In the genomic region with DNA sequence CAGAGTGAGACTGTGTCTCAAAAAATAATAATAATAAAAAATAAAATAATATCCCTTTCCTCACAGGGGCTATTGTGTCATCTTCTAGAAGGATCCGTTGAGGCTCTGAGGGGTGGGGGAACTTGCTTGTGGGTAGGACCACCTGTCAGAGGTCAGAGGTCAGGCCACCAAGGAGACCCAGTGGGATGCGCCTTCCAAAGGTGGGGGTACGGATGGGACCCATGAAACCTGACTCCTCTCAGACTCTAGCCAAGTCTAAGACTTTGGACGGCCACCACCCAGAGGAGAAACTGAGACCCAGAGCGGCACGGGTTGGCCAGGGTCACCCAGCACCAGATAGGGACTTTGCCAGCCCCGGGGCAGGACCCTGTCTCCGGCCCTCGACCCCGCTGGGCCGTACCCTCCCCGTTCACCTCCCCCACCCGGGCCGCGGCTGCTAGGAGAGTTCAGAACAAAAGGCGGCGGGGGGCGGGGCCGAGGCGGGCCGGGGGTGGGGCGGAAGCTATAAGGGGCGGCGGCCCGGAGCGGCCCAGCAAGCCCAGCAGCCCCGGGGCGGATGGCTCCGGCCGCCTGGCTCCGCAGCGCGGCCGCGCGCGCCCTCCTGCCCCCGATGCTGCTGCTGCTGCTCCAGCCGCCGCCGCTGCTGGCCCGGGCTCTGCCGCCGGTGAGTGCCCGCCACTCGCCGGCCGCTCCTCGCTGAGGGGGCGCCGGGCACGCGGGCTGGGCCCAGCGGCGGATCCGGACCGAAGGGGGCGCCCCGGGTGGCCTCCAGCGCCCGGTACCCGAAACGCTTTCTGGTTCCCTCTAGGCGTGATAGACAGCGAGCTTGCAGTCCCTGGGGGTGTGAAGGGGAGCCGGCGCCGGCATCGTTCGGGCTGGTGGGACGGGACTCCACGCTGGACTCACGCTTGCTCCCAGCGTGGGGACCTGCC, we compare ENCODE assay signal across 8 cellular contexts. TPM values are rescaled to one million over a fixed set of nuclear protein-coding genes. Genes with fewer than 3 reads are reported as not detected.
A peak's percentile ranks its signal among the peaks of the same experiment; 100 is the strongest.
DNase-seq lines count a peak whose midpoint lies in the region; ATAC-seq and TF ChIP-seq lines count a peak whose summit lies in the region.

A gene with protein sequence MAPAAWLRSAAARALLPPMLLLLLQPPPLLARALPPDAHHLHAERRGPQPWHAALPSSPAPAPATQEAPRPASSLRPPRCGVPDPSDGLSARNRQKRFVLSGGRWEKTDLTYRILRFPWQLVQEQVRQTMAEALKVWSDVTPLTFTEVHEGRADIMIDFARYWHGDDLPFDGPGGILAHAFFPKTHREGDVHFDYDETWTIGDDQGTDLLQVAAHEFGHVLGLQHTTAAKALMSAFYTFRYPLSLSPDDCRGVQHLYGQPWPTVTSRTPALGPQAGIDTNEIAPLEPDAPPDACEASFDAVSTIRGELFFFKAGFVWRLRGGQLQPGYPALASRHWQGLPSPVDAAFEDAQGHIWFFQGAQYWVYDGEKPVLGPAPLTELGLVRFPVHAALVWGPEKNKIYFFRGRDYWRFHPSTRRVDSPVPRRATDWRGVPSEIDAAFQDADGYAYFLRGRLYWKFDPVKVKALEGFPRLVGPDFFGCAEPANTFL (plus strand): TSS at position 535 of the 932 bp plus-strand sequence. CDS start 22 bp downstream, at position 557.

- peak within 1 kb of the TSS; percentile 45 to 71 (median 47) for H3K9ac ChIP-seq in skeletal muscle tissue (ENCODE audit: low read depth in 1 of 3, low read length in 3 of 3)

- no peak for TF ChIP-seq CTCF in adrenal gland (IDR thresholded peaks at IDR 0.05)

- intact Hi-C loops in adrenal gland (cut with DNase I), result no loop called here

- no peak for ATAC-seq in GM21619 (IDR thresholded peaks at IDR 0.05; ENCODE audit: unreplicated experiment)

- no peaks in the 10 kb centered on the region for H3K9me3 ChIP-seq in SJCRH30 (replicated peaks)
- H3K9me3 ChIP-seq in adrenal gland (replicated peaks in 1 of 3), result no peaks in the 10 kb centered on the region
- no peaks in the 10 kb centered on the region for H3K9me3 ChIP-seq in iPS DF 6.9 (ENCODE audit: control insufficient read depth, insufficient read depth, low read length)
- no peaks in the 10 kb centered on the region for H3K9me3 ChIP-seq in skeletal muscle tissue (ENCODE audit: control insufficient read depth in 3 of 3, low read length in 3 of 3)

- H3K36me3 ChIP-seq in SJCRH30 (no peaks in the 10 kb centered on the region), adrenal gland (replicated peaks in 1 of 2) (no peaks in the 10 kb centered on the region), iPS DF 6.9 (ENCODE audit: control insufficient read depth, insufficient read depth, low read length) (no peaks in the 10 kb centered on the region), skeletal muscle tissue (ENCODE audit: control insufficient read depth in 3 of 3, insufficient read depth in 3 of 3, low read length in 3 of 3) (no peaks in the 10 kb centered on the region)

- H3K4me1 ChIP-seq in SJCRH30 (peaks cover 59% of the 10 kb centered on the region), adrenal gland (replicated peaks in 1 of 2) (peaks cover 0 to 13% of the 10 kb centered on the region in 2 donors), iPS DF 6.9 (ENCODE audit: control insufficient read depth, insufficient read depth, low read length) (peaks cover 9% of the 10 kb centered on the region), skeletal muscle tissue (ENCODE audit: control insufficient read depth in 3 of 3, insufficient read depth in 3 of 3, low read length in 3 of 3) (peaks cover 16 to 45% (median 31%) of the 10 kb centered on the region in 3 donors)

- DNase-seq in NOMO-1 treated with DMSO at 0.1 percent for 48 hours (lab: John Stamatoyannopoulos, UW; ENCODE audit: unreplicated experiment), result peak; percentile 5
- no peak for DNase-seq in NOMO-1 treated with dmso at 0.1 percent for 144 hours (lab: John Stamatoyannopoulos, UW; ENCODE audit: unreplicated experiment)
- DNase-seq in SJCRH30, result peak; percentile 37 to 52
- DNase-seq in adrenal gland, result peak in 4 of 7 donors; percentile 49 to 60 (median 58)
- no peak for DNase-seq in iPS DF 6.9 (ENCODE audit: low read depth, low spot score)
- no peak for DNase-seq in GM19240 (ENCODE audit: insufficient read length, low spot score)

- H3K4me3 ChIP-seq in SJCRH30 (peak within 1 kb of the TSS; percentile 48), adrenal gland (peak within 1 kb of the TSS in 2 of 4 donors; percentile 28 to 67), iPS DF 6.9 (ENCODE audit: low read length) (peak within 1 kb of the TSS; percentile 64), skeletal muscle tissue (ENCODE audit: low read length in 3 of 3) (peak within 1 kb of the TSS; percentile 31 to 71 (median 61))

- WGBS in adrenal gland, 4 donors, result 6 to 32% (median 13%) methylated on average over 3 to 73 of the region's 74 CpGs
- WGBS in iPS DF 6.9 (ENCODE audit: insufficient coverage, insufficient read length), result no CpG with 5 or more reads among the region's 74 CpGs

- H3K27ac ChIP-seq in SJCRH30 (no peak within 1 kb of the TSS), adrenal gland (peak within 1 kb of the TSS in 1 of 5 donors; percentile 33), iPS DF 6.9 (ENCODE audit: low read length) (no peak within 1 kb of the TSS), skeletal muscle tissue (ENCODE audit: low read depth, low read length) (no peak within 1 kb of the TSS)

- H3K27me3 ChIP-seq in SJCRH30 (no peaks in the 10 kb centered on the region), adrenal gland (no peaks in the 10 kb centered on the region), iPS DF 6.9 (ENCODE audit: control insufficient read depth, insufficient read depth, low read length) (peaks cover 13% of the 10 kb centered on the region), skeletal muscle tissue (ENCODE audit: control insufficient read depth in 3 of 3, insufficient read depth in 3 of 3, low read length in 3 of 3) (peaks cover 0 to 3% (median 2%) of the 10 kb centered on the region in 3 donors)

- no peak for TF ChIP-seq POLR2A in adrenal gland (IDR thresholded peaks at IDR 0.05)

RNA-seq across cellular contexts. Expression of the gene that starts here (rescaled TPM):
- 6.6 TPM in 2 replicates for total RNA-seq in SJCRH30 (2014; rRNA removed; shearing (Covaris generic))
- total RNA-seq in adrenal gland (1 to 10 TPM in 7 of 8 donors, under 1 TPM in 1; 0.88 to 6.2 (median 4.3) TPM), skeletal muscle tissue (6.3 TPM)
- 1 to 10 TPM in 2 of 3 donors, under 1 TPM in 1; 0.44 to 4.3 (median 1.2) TPM for polyA plus RNA-seq in adrenal gland

Comparison
In these comparisons a context has a peak if more than half of its experiments do, and no peak if none do; other contexts are left out.
1. DNase-seq: peak in NOMO-1 treated with DMSO at 0.1 percent for 48 hours (single experiment), SJCRH30 (2 of 2) and adrenal gland (4 of 7); none in NOMO-1 treated with dmso at 0.1 percent for 144 hours (single experiment), iPS DF 6.9 (single experiment) and GM19240 (single experiment).